15 cellular contexts compared by ENCODE assay signal in the genomic region with DNA sequence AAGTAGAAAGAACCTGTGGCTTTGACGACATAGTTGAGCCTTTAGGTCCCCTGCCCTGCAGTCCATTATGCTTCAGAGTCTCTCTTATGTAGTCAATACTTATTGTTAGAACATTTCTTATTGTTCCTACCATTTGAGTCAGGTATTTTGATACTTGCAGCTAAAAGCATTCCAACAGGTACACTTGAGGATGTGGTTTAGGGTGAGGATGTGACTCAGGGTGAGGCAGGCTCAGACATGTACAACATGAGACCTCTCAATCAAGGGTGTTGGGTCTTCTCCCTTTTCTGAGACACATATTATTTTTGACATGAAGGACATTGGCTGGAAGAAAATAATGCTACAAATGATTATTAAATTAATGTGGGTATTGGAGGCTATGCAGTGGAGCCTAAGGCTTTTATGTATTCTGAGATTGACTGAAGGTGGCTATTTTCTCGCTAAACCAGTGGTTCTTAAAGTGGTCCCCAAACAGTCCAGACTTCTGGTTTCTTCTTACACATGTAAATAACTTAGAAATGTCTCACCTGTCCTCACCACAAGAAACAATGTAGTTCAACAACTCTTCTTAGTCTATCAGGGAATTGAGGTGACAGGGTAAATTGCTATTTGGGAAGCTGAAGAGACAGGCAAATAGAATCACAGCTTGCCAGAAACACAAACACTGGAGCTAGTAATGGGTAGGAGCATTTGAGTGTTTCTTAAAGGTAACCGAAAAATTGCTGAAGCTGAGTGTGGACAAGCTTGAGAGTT.
DNase-seq lines count a peak whose midpoint lies in the region; ATAC-seq, FAIRE-seq and TF ChIP-seq lines count a peak whose summit lies in the region.
"Had no signal": no experiment of that assay in that cellular context is flagged by ENCODE, and none has a peak within 500 bp of the region (broad histone marks: within the 10 kb centered on the region; RNA-seq: fewer than 3 reads in every experiment).

No MANE protein-coding gene starts in this region.

- no peaks in the 10 kb centered on the region for H3K79me2 ChIP-seq in mammary epithelial cell (ENCODE audit: insufficient read depth, low read length)

- CTCF ChIA-PET in mammary epithelial cell (lab: Charles Lee; ENCODE audit: low non-redundant PET) = interaction anchor here (0.6 to 0.7 kb wide), 2 partner anchors 22 to 237 kb away, joined by 4 to 5 read pairs; no protein-coding TSS in a partner anchor

- H3K79me1 ChIP-seq in neuronal stem cell (ENCODE audit: low read depth, low read length) = no peaks in the 10 kb centered on the region

- H3K27me3 ChIP-seq in mammary epithelial cell (ENCODE audit: insufficient read depth, low read length) = no peaks in the 10 kb centered on the region
- H3K27me3 ChIP-seq in neuronal stem cell (ENCODE audit: control insufficient read depth in 3 of 3, insufficient read depth in 3 of 3, low read depth in 1 of 3, low read length in 3 of 3) = no peaks in the 10 kb centered on the region
- H3K27me3 ChIP-seq: BLaER1 treated with 17β-estradiol and CSF1 and Interleukin-3, amounts not matched to agents 10 nM and 100 nM; neutrophil had no signal

- H3K4me3 ChIP-seq in mammary epithelial cell (replicated peaks in 1 of 3; ENCODE audit: insufficient read depth in 1 of 3, low read depth in 2 of 3, low read length in 3 of 3) (no peak overlapping the region), neuronal stem cell (ENCODE audit: low read length in 2 of 2) (no peak overlapping the region)
- H3K4me3 ChIP-seq: BLaER1 treated with 17β-estradiol and CSF1 and Interleukin-3, amounts not matched to agents 10 nM and 100 nM; skin epidermis had no signal

- H3K4me1 ChIP-seq in mammary epithelial cell (ENCODE audit: insufficient read depth, low read length) (peaks cover 36% of the 10 kb centered on the region), neuronal stem cell (ENCODE audit: control insufficient read depth in 2 of 2, insufficient read depth in 1 of 2, low read depth in 1 of 2, low read length in 2 of 2) (peaks cover 0 to 3% of the 10 kb centered on the region in 2 donors)
- H3K4me1 ChIP-seq: BLaER1 treated with 17β-estradiol and CSF1 and Interleukin-3, amounts not matched to agents 10 nM and 100 nM had no signal

- H3K18ac ChIP-seq in neuronal stem cell (ENCODE audit: low read length) = no peak overlapping the region

- H4K91ac ChIP-seq in neuronal stem cell (ENCODE audit: low read depth, low read length, poor library complexity) = no peak overlapping the region

- no peak overlapping the region for H3K4ac ChIP-seq in neuronal stem cell (ENCODE audit: low read length)

- peak overlapping the region; percentile 30 for H3K9ac ChIP-seq in mammary epithelial cell (ENCODE audit: insufficient read depth, low read length)
- no peak overlapping the region for H3K9ac ChIP-seq in neuronal stem cell (ENCODE audit: low read depth, low read length, poor library complexity)
- H3K9ac ChIP-seq: BLaER1 treated with 17β-estradiol and CSF1 and Interleukin-3, amounts not matched to agents 10 nM and 100 nM had no signal

- DNase-seq in DMS79 (lab: John Stamatoyannopoulos, UW) = peak; percentile 16
- DNase-seq in HPDE6-E6E7 (ENCODE audit: extremely low spot score) = peak; percentile 20
- DNase-seq in mammary epithelial cell = peak; percentile 93
- DNase-seq in NCI-H524 treated with DMSO at 0.1 percent for 48 hours (lab: John Stamatoyannopoulos, UW) = no peak
- no peak for DNase-seq in H54 (ENCODE audit: insufficient read length, low spot score)
- no peak for DNase-seq in neuronal stem cell (ENCODE audit: low spot score)
- no peak for DNase-seq in NOMO-1 (lab: John Stamatoyannopoulos, UW; ENCODE audit: unreplicated experiment in 2 of 2)
- DNase-seq: cortex of kidney, NCI-H1092 treated with DMSO at 0.1 percent for 48 hours, RPMI8226, T1000 had no signal

- peak overlapping the region; percentile 89 for H3K27ac ChIP-seq in mammary epithelial cell (ENCODE audit: insufficient read depth, low read depth, low read length)
- no peak overlapping the region for H3K27ac ChIP-seq in neuronal stem cell (replicated peaks; ENCODE audit: low read length)
- H3K27ac ChIP-seq: BLaER1 treated with 17β-estradiol and CSF1 and Interleukin-3, amounts not matched to agents 10 nM and 100 nM; neutrophil; skin epidermis had no signal

- H3K36me3 ChIP-seq in mammary epithelial cell (ENCODE audit: insufficient read depth, low read length) = no peaks in the 10 kb centered on the region
- no peaks in the 10 kb centered on the region for H3K36me3 ChIP-seq in neuronal stem cell (replicated peaks in 1 of 2; ENCODE audit: control insufficient read depth in 2 of 2, insufficient read depth in 2 of 2, low read length in 2 of 2)
- H3K36me3 ChIP-seq: BLaER1 treated with 17β-estradiol and CSF1 and Interleukin-3, amounts not matched to agents 10 nM and 100 nM; neutrophil had no signal

- dilution Hi-C loops in mammary epithelial cell (cut with HindIII; ENCODE audit: low sequenced_read_pairs) = no loop called here

- H2BK5ac ChIP-seq in neuronal stem cell (ENCODE audit: low read length) = no peak overlapping the region

- H4K20me1 ChIP-seq in mammary epithelial cell (ENCODE audit: insufficient read depth, low read length) = no peaks in the 10 kb centered on the region
- H4K20me1 ChIP-seq: BLaER1 treated with 17β-estradiol and CSF1 and Interleukin-3, amounts not matched to agents 10 nM and 100 nM had no signal

- no peak overlapping the region for H3K14ac ChIP-seq in neuronal stem cell (ENCODE audit: low read length)

- no peak for TF ChIP-seq CTCF in mammary epithelial cell (conservative IDR thresholded peaks at IDR 0.05 in 1 of 2, IDR thresholded peaks at IDR 0.05 in 1 of 2; ENCODE audit: extremely low read depth in 1 of 2, insufficient read depth in 1 of 2, low read depth in 1 of 2, low read length in 2 of 2)

- no peak overlapping the region for H2BK12ac ChIP-seq in neuronal stem cell (ENCODE audit: low read length)

- peak; percentile 62 for ATAC-seq in GM18502 (IDR thresholded peaks at IDR 0.05; ENCODE audit: poor library complexity, unreplicated experiment)

- no peak overlapping the region for H2AK5ac ChIP-seq in neuronal stem cell (ENCODE audit: low read depth, low read length)

- no peak overlapping the region for H3K23ac ChIP-seq in neuronal stem cell (ENCODE audit: low read depth, low read length, poor library complexity)

- no TSS peak for BruUV-seq in mammary epithelial cell (replicated peaks; lab: Mats Ljungman, UMichigan)

- H3K4me2 ChIP-seq in mammary epithelial cell (ENCODE audit: insufficient read depth, low read depth, low read length) = peak overlapping the region; percentile 59
- H3K4me2 ChIP-seq in neuronal stem cell (ENCODE audit: insufficient read depth, low read length, poor library complexity, severe bottlenecking) = no peak overlapping the region
- H3K4me2 ChIP-seq: BLaER1 treated with 17β-estradiol and CSF1 and Interleukin-3, amounts not matched to agents 10 nM and 100 nM had no signal

- H2AFZ ChIP-seq in mammary epithelial cell (ENCODE audit: low read depth, low read length) = peak overlapping the region; percentile 57
- no peak overlapping the region for H2AFZ ChIP-seq in neuronal stem cell (ENCODE audit: low read length)

- 23% methylated on average over 3 of the region's 3 CpGs for WGBS in mammary epithelial cell (ENCODE audit: low coverage, missing lambda C conversion rate)
- WGBS in neuronal stem cell (ENCODE audit: extremely low coverage in 2 of 2, insufficient read length in 2 of 2, insufficient replicate concordance in 1 of 2), 2 donors = no CpG with 5 or more reads among the region's 3 CpGs

- FAIRE-seq in H54 (lab: Jason Lieb, UNC) = no peak

- intact Hi-C loops in mammary epithelial cell (cut with micrococcal nuclease) = loop anchor here (5.0 kb wide), 1 partner anchor 53 kb away; no protein-coding TSS in a partner anchor

- in situ Hi-C loops in mammary epithelial cell (cut with MboI; ENCODE audit: low sequenced_read_pairs in 2 of 2) = no loop called here

- H2BK15ac ChIP-seq in neuronal stem cell (ENCODE audit: low read length) = no peak overlapping the region

- H2BK120ac ChIP-seq in neuronal stem cell (ENCODE audit: low read depth, low read length) = no peak overlapping the region

- TF ChIP-seq POLR2A in H54 (IDR thresholded peaks at IDR 0.05; ENCODE audit: low read depth, low read length) = no peak

- peaks cover 5% of the 10 kb centered on the region for H3K9me3 ChIP-seq in mammary epithelial cell (replicated peaks; ENCODE audit: insufficient read depth, low read length)
- H3K9me3 ChIP-seq in neuronal stem cell (replicated peaks in 1 of 2; ENCODE audit: control insufficient read depth in 2 of 2, insufficient read depth in 1 of 2, low read depth in 1 of 2, low read length in 2 of 2) = no peaks in the 10 kb centered on the region
- H3K9me3 ChIP-seq: BLaER1 treated with 17β-estradiol and CSF1 and Interleukin-3, amounts not matched to agents 10 nM and 100 nM; neutrophil had no signal

- H4K8ac ChIP-seq in neuronal stem cell (ENCODE audit: low read depth, low read length) = no peak overlapping the region

Comparison
In these comparisons a context has a peak if more than half of its experiments do, and no peak if none do; other contexts are left out.
1. DNase-seq: peak in DMS79 (single experiment), HPDE6-E6E7 (single experiment) and mammary epithelial cell (single experiment); none in NCI-H524 treated with DMSO at 0.1 percent for 48 hours (single experiment), H54 (single experiment), neuronal stem cell (single experiment) and NOMO-1 (0 of 2).